In genomic region chr9:132670816-132671371, GRCh38 we compare ENCODE assay signal across 8 cellular contexts. TPM values are rescaled to one million over a fixed set of nuclear protein-coding genes. Genes with fewer than 3 reads are reported as not detected.
A peak's percentile ranks its signal among the peaks of the same experiment; 100 is the strongest.
DNase-seq lines count a peak whose midpoint lies in the region; ATAC-seq and TF ChIP-seq lines count a peak whose summit lies in the region.

No MANE protein-coding gene starts in this region.

- H3K4me1 ChIP-seq in CD8-positive, alpha-beta T cell (ENCODE audit: insufficient read depth, low read length) = peaks cover 22% of the 10 kb centered on the region
- H3K4me1 ChIP-seq in HUES64 (ENCODE audit: insufficient read depth, low read length) (peaks cover 18% of the 10 kb centered on the region), lower lobe of right lung (peaks cover 35% of the 10 kb centered on the region)

- peak; percentile 18 to 85 (median 43) for DNase-seq in CD8-positive, alpha-beta T cell
- DNase-seq in GM20000 (ENCODE audit: low spot score) = peak; percentile 55
- peak; percentile 59 for DNase-seq in activated B cell treated with CpG ODN at 0.5 μM for 24 hours
- DNase-seq in chondrocyte (ENCODE audit: low spot score) = no peak
- no peak for DNase-seq in lower lobe of right lung
- peak; percentile 21 to 22 for DNase-seq in stimulated activated CD8-positive, alpha-beta memory T cell treated with anti-CD3 and anti-CD28 coated beads, Interleukin-15, amount 100 ng/mL, for 48 hours (ENCODE audit: low read depth in 2 of 2)
- no peak for DNase-seq in hippocampal formation (lab: John Stamatoyannopoulos, UW)

- intact Hi-C loops in CD8-positive, alpha-beta T cell (cut with DNase I, micrococcal nuclease) = loop anchor here (1.0 to 10.0 kb wide), 9 partner anchors 96 to 1546 kb away; partner anchors contain the start of genes TTF1 (in 2 of the 2), AK8 (in 1 of the 2), GTF3C5 (in 1 of the 2) and MED27 (in 1 of the 2)
- intact Hi-C loops in activated B cell treated with CpG ODN at 0.5 μM for 24 hours (cut with micrococcal nuclease) = loop anchor here (1.0 kb wide), 7 partner anchors 98 to 592 kb away; partner anchors contain the start of genes AK8, CFAP77, MED27 and SPACA9
- intact Hi-C loops in lower lobe of right lung (cut with DNase I) = no loop called here

- peaks cover 5% of the 10 kb centered on the region for H3K36me3 Mint-ChIP-seq in CD8-positive, alpha-beta T cell
- H3K36me3 Mint-ChIP-seq in activated B cell treated with CpG ODN at 0.5 μM for 24 hours (ENCODE audit: low read depth) = peaks cover 13% of the 10 kb centered on the region
- no peaks in the 10 kb centered on the region for H3K36me3 Mint-ChIP-seq in chondrocyte (ENCODE audit: low read depth)

- peaks cover 64% of the 10 kb centered on the region for H3K4me1 Mint-ChIP-seq in CD8-positive, alpha-beta T cell (ENCODE audit: low read depth)
- H3K4me1 Mint-ChIP-seq in activated B cell treated with CpG ODN at 0.5 μM for 24 hours = peaks cover 52% of the 10 kb centered on the region
- peaks cover 51% of the 10 kb centered on the region for H3K4me1 Mint-ChIP-seq in chondrocyte (ENCODE audit: low read depth)

- POLR2A ChIA-PET in CD8-positive, alpha-beta T cell (lab: Charles Lee) = interaction anchor here (1.1 to 3.2 kb wide), 4 partner anchors 99 to 706 kb away, joined by 3 to 12 read pairs (median 3); partner anchors contain the start of genes SETX and STKLD1
- POLR2A ChIA-PET in activated B cell treated with CpG ODN at 0.5 μM for 24 hours (lab: Charles Lee) = interaction anchor here (1.1 to 3.5 kb wide), 7 partner anchors 98 to 1545 kb away, joined by 4 to 53 read pairs (median 8); partner anchors contain the start of genes AK8, GTF3C5, NUP214 and SETX

- H3K27ac ChIP-seq in CD8-positive, alpha-beta T cell (ENCODE audit: low read depth, low read length) = peak overlapping the region; percentile 99
- H3K27ac ChIP-seq in HUES64 (ENCODE audit: low read depth, low read length) = peak overlapping the region; percentile 98
- H3K27ac ChIP-seq in lower lobe of right lung = peak overlapping the region; percentile 97

- peak overlapping the region; percentile 91 for H3K4me3 Mint-ChIP-seq in CD8-positive, alpha-beta T cell
- H3K4me3 Mint-ChIP-seq in activated B cell treated with CpG ODN at 0.5 μM for 24 hours = peak overlapping the region; percentile 96
- peak overlapping the region; percentile 91 for H3K4me3 Mint-ChIP-seq in chondrocyte (ENCODE audit: unreplicated experiment)

- CTCF ChIA-PET in CD8-positive, alpha-beta T cell (lab: Charles Lee) = interaction anchor here (1.0 to 1.2 kb wide), 2 partner anchors 17 to 129 kb away, joined by 3 to 4 read pairs; no protein-coding TSS in a partner anchor
- CTCF ChIA-PET in activated B cell treated with CpG ODN at 0.5 μM for 24 hours (lab: Charles Lee) = interaction anchor here (0.6 to 1.9 kb wide), 3 partner anchors 154 to 232 kb away, joined by 3 to 5 read pairs (median 3); no protein-coding TSS in a partner anchor

- peak overlapping the region; percentile 97 for H3K27ac Mint-ChIP-seq in CD8-positive, alpha-beta T cell
- H3K27ac Mint-ChIP-seq in activated B cell treated with CpG ODN at 0.5 μM for 24 hours (peak overlapping the region; percentile 95), chondrocyte (ENCODE audit: unreplicated experiment) (peak overlapping the region; percentile 92)

- peak; percentile 38 for ATAC-seq in CD8-positive, alpha-beta T cell
- ATAC-seq in activated B cell treated with CpG ODN at 0.5 μM for 24 hours (ENCODE audit: low read depth) = peak; percentile 29
- peak in 1 of 2 donors; percentile 5 for ATAC-seq in lower lobe of right lung

- no peaks in the 10 kb centered on the region for H3K27me3 ChIP-seq in CD8-positive, alpha-beta T cell (ENCODE audit: insufficient read depth, low read length)
- H3K27me3 ChIP-seq in HUES64 (ENCODE audit: insufficient read depth, low read length) (no peaks in the 10 kb centered on the region), lower lobe of right lung (ENCODE audit: low read depth) (no peaks in the 10 kb centered on the region)

- H3K9ac ChIP-seq in HUES64 (ENCODE audit: low read depth, low read length) = peak overlapping the region; percentile 97

- H3K36me3 ChIP-seq in CD8-positive, alpha-beta T cell (ENCODE audit: insufficient read depth, low read length) = no peaks in the 10 kb centered on the region
- H3K36me3 ChIP-seq in HUES64 (ENCODE audit: insufficient read depth, low read length) (peaks cover 17% of the 10 kb centered on the region; the same call in 1 of the 2 replicates), lower lobe of right lung (no peaks in the 10 kb centered on the region)

- no peaks in the 10 kb centered on the region for H3K9me3 ChIP-seq in CD8-positive, alpha-beta T cell (ENCODE audit: low read length)
- H3K9me3 ChIP-seq in HUES64 (ENCODE audit: insufficient read depth, low read depth, low read length) = no peaks in the 10 kb centered on the region
- H3K9me3 ChIP-seq in lower lobe of right lung = no peaks in the 10 kb centered on the region

- H3K9me3 Mint-ChIP-seq in CD8-positive, alpha-beta T cell = no peaks in the 10 kb centered on the region
- no peaks in the 10 kb centered on the region for H3K9me3 Mint-ChIP-seq in activated B cell treated with CpG ODN at 0.5 μM for 24 hours
- no peaks in the 10 kb centered on the region for H3K9me3 Mint-ChIP-seq in chondrocyte (ENCODE audit: low read depth)

- under 1% methylated on average over 37 of the region's 37 CpGs for WGBS in HUES64

- TF ChIP-seq CTCF in CD8-positive, alpha-beta T cell (IDR thresholded peaks at IDR 0.05) = no peak
- TF ChIP-seq CTCF in GM20000 (IDR thresholded peaks at IDR 0.05; ENCODE audit: extremely low read depth, missing control alignments) = no peak
- no peak for TF ChIP-seq CTCF in activated B cell treated with CpG ODN at 0.5 μM for 24 hours (IDR thresholded peaks at IDR 0.05)
- TF ChIP-seq CTCF in chondrocyte (IDR thresholded peaks at IDR 0.05) = no peak
- TF ChIP-seq CTCF in lower lobe of right lung (IDR thresholded peaks at IDR 0.05) = no peak

- no peaks in the 10 kb centered on the region for H3K27me3 Mint-ChIP-seq in CD8-positive, alpha-beta T cell (ENCODE audit: low read depth)
- H3K27me3 Mint-ChIP-seq in activated B cell treated with CpG ODN at 0.5 μM for 24 hours (no peaks in the 10 kb centered on the region), chondrocyte (ENCODE audit: low read depth) (no peaks in the 10 kb centered on the region)

- peak overlapping the region; percentile 100 for H3K4me3 ChIP-seq in CD8-positive, alpha-beta T cell (ENCODE audit: low read depth, low read length)
- peak overlapping the region; percentile 99 for H3K4me3 ChIP-seq in HUES64 (ENCODE audit: low read length)
- H3K4me3 ChIP-seq in lower lobe of right lung = peak overlapping the region; percentile 100

RNA-seq across cellular contexts. Expression of gene GTF3C4, which starts 0.6 kb away (rescaled TPM):
- total RNA-seq in CD8-positive, alpha-beta T cell = 10 to 100 TPM; 14.5 to 16.1 TPM
- 29.3 TPM for polyA plus RNA-seq in HUES64 (2013, experiment 1 of 2)
- 28.4 TPM for polyA plus RNA-seq in HUES64 (2013, experiment 2 of 2)
- total RNA-seq in activated B cell treated with CpG ODN at 0.5 μM for 24 hours = 16.1 and 16.6 TPM in 2 replicates
- total RNA-seq in chondrocyte = 16.6 to 20.2 TPM (median 17.2 TPM) in 3 replicates
- 14.0 TPM for total RNA-seq in lower lobe of right lung

RNA-seq across cellular contexts. Expression of gene DDX31, which starts 1.1 kb away (rescaled TPM):
- 10 to 100 TPM; 14.1 to 15.6 TPM for total RNA-seq in CD8-positive, alpha-beta T cell
- polyA plus RNA-seq in HUES64 (2013, experiment 1 of 2) = 20.9 TPM
- 16.4 TPM for polyA plus RNA-seq in HUES64 (2013, experiment 2 of 2)
- total RNA-seq in activated B cell treated with CpG ODN at 0.5 μM for 24 hours (18.0 and 21.8 TPM in 2 replicates), chondrocyte (11.3 to 13.4 TPM (median 11.9 TPM) in 3 replicates), lower lobe of right lung (14.1 TPM)

Comparison
In these comparisons a context has a peak if more than half of its experiments do, and no peak if none do; other contexts are left out.
1. DNase-seq: peak in CD8-positive, alpha-beta T cell (7 of 7), GM20000 (single experiment), activated B cell treated with CpG ODN at 0.5 μM for 24 hours (single experiment) and stimulated activated CD8-positive, alpha-beta memory T cell treated with anti-CD3 and anti-CD28 coated beads, Interleukin-15, amount 100 ng/mL, for 48 hours (2 of 2); none in chondrocyte (single experiment), lower lobe of right lung (single experiment) and hippocampal formation (0 of 2).
2. Peak in every context shown above with its lines, with median percentiles within 50 percentile points of each other: H3K27ac ChIP-seq, H3K4me3 ChIP-seq, H3K27ac Mint-ChIP-seq and H3K4me3 Mint-ChIP-seq.